ENCODE assay signal across 18 cellular contexts in the genomic region with DNA sequence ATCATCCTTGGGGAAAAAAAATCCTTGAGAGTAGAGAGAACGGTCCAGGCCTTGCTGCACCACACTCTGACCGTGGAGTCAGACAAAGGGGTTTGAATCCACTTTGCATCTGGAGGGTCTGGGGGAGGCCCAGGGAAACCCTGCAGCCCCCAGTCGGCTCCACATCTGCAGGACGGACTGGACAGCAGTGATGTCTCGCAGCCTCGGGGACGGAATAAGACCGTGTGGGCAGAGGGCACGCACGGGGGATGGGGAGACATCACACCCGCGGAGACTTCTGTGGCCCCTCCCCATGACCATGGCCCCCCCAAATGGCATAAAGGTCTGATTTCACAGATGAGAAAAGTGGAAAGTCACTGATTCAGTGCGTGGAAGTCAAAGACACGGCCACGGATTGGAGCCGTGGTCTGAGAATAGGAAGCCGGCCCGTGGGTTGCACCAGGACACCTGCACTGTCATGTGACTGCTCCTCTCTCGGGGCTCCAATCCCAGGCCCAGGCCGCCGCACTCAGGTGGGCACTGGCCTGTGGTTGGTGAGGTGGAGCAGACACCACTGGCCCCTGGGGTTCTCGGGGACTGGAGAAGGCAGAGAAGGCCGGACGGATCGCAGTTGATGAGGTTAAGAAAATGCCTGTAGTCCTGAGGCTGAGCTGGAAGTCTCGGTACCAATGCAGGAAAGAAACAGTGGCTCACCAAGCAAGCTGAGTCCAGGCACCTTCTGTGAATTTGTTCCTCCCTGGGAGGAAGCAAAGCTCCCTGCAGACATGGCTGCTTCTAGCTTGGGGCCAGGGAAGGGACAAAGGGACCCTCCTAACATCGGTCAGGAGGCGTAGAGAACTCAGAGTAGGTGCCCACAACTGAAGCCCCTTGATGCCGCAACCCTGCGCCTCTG.
A peak's percentile ranks its signal among the peaks of the same experiment; 100 is the strongest.
DNase-seq lines count a peak whose midpoint lies in the region; TF ChIP-seq lines count a peak whose summit lies in the region.
"Had no signal": no experiment of that assay in that cellular context is flagged by ENCODE, and none has a peak within 500 bp of the region (broad histone marks: within the 10 kb centered on the region; RNA-seq: fewer than 3 reads in every experiment).

No MANE protein-coding gene starts in this region.

- no peak overlapping the region for H3K4me3 ChIP-seq in BLaER1 treated with 17β-estradiol and CSF1 and Interleukin-3, amounts not matched to agents 10 nM and 100 nM
- no peak overlapping the region for H3K4me3 ChIP-seq in coronary artery
- no peak overlapping the region for H3K4me3 ChIP-seq in stomach
- no peak overlapping the region for H3K4me3 ChIP-seq in spleen

- H3K4me1 Mint-ChIP-seq in activated T-cell treated with anti-CD3 and anti-CD28 coated beads, Interleukin-2, amount 50 U/mL, for 24 hours (ENCODE audit: low read depth): peaks cover 9% of the 10 kb centered on the region

- H3K4me1 ChIP-seq in BLaER1 treated with 17β-estradiol and CSF1 and Interleukin-3, amounts not matched to agents 10 nM and 100 nM: peaks cover 13 to 52% (median 41%) of the 10 kb centered on the region in 10 experiments
- peaks cover 0 to 22% (median 11%) of the 10 kb centered on the region in 4 donors for H3K4me1 ChIP-seq in stomach
- H3K4me1 ChIP-seq in spleen: peaks cover 0 to 12% (median 6%) of the 10 kb centered on the region in 6 donors

- no peaks in the 10 kb centered on the region for H3K27me3 ChIP-seq in BLaER1 treated with 17β-estradiol and CSF1 and Interleukin-3, amounts not matched to agents 10 nM and 100 nM
- H3K27me3 ChIP-seq in stomach (peaks cover 0 to 3% (median 0%) of the 10 kb centered on the region in 3 donors), spleen (replicated peaks in 1 of 7) (no peaks in the 10 kb centered on the region)

- H3K27ac Mint-ChIP-seq in activated T-cell treated with anti-CD3 and anti-CD28 coated beads, Interleukin-2, amount 50 U/mL, for 24 hours: no peak overlapping the region
- H3K27ac Mint-ChIP-seq: CD14-positive monocyte had no signal

- peaks cover 0 to 23% (median 17%) of the 10 kb centered on the region in 11 experiments; a peak in 15 of 22 replicates for H3K9me3 ChIP-seq in BLaER1 treated with 17β-estradiol and CSF1 and Interleukin-3, amounts not matched to agents 10 nM and 100 nM (replicated peaks in 1 of 11)
- H3K9me3 ChIP-seq in stomach (no peaks in the 10 kb centered on the region), spleen (peaks cover 0 to 7% (median 0%) of the 10 kb centered on the region in 8 donors)

- peaks cover 0 to 70% (median 38%) of the 10 kb centered on the region in 11 experiments; a peak in 17 of 22 replicates for H4K20me1 ChIP-seq in BLaER1 treated with 17β-estradiol and CSF1 and Interleukin-3, amounts not matched to agents 10 nM and 100 nM

- no peaks in the 10 kb centered on the region for H3K9me3 Mint-ChIP-seq in activated T-cell treated with anti-CD3 and anti-CD28 coated beads, Interleukin-2, amount 50 U/mL, for 24 hours
- H3K9me3 Mint-ChIP-seq: IgD-negative memory B cell had no signal

- H3K36me3 Mint-ChIP-seq in activated T-cell treated with anti-CD3 and anti-CD28 coated beads, Interleukin-2, amount 50 U/mL, for 24 hours (ENCODE audit: low read depth): peaks cover 13% of the 10 kb centered on the region
- H3K36me3 Mint-ChIP-seq: CD14-positive monocyte, IgD-negative memory B cell had no signal

- WGBS in stomach, 5 donors: 92 to 94% (median 93%) methylated on average over 29 to 30 of the region's 30 CpGs
- WGBS in spleen, 5 donors: 86 to 94% (median 89%) methylated on average over 30 of the region's 30 CpGs

- TF ChIP-seq POLR2A in stomach (IDR thresholded peaks at IDR 0.05) (no peak), spleen (IDR thresholded peaks at IDR 0.05) (no peak)

- peak; percentile 25 for DNase-seq in activated T-cell treated with anti-CD3 and anti-CD28 coated beads, Interleukin-2, amount 50 U/mL, for 24 hours
- DNase-seq in activated T-cell treated with anti-CD3 and anti-CD28 coated beads for 4 hours (no peak), coronary artery (ENCODE audit: low spot score) (peak; percentile 59), stomach (peak; percentile 23), Ammon's horn (ENCODE audit: low spot score) (no peak), spleen (no peak), COR-L47 (lab: John Stamatoyannopoulos, UW) (no peak)
- DNase-seq: 8988T, DMS53, EL, NCI-H1694, NCI-H2081, NCI-H446, NCI-H526, SHP77 had no signal

- H3K27me3 Mint-ChIP-seq in activated T-cell treated with anti-CD3 and anti-CD28 coated beads, Interleukin-2, amount 50 U/mL, for 24 hours: no peaks in the 10 kb centered on the region
- H3K27me3 Mint-ChIP-seq: IgD-negative memory B cell had no signal

- no peak for TF ChIP-seq EP300 in stomach (IDR thresholded peaks at IDR 0.05)

- H3K27ac ChIP-seq in BLaER1 treated with 17β-estradiol and CSF1 and Interleukin-3, amounts not matched to agents 10 nM and 100 nM: no peak overlapping the region
- H3K27ac ChIP-seq in coronary artery (no peak overlapping the region), stomach (no peak overlapping the region), spleen (no peak overlapping the region)

- H3K4me2 ChIP-seq in BLaER1 treated with 17β-estradiol and CSF1 and Interleukin-3, amounts not matched to agents 10 nM and 100 nM: peak overlapping the region in 8 of 11 experiments; percentile 2 to 57 (median 30); a peak in 13 of 22 replicates

- TF ChIP-seq CTCF in coronary artery (IDR thresholded peaks at IDR 0.05): no peak
- TF ChIP-seq CTCF in stomach (IDR thresholded peaks at IDR 0.05): no peak
- TF ChIP-seq CTCF in spleen (IDR thresholded peaks at IDR 0.05 in 8 of 11, conservative IDR thresholded peaks at IDR 0.05 in 3 of 11): no peak

- intact Hi-C loops in stomach (cut with DNase I; ENCODE audit: low total_unique reads) (no loop called here), spleen (cut with DNase I; ENCODE audit: low total_unique reads) (no loop called here)

- no peak overlapping the region for H3K9ac ChIP-seq in BLaER1 treated with 17β-estradiol and CSF1 and Interleukin-3, amounts not matched to agents 10 nM and 100 nM

- no peak overlapping the region for H3K4me3 Mint-ChIP-seq in activated T-cell treated with anti-CD3 and anti-CD28 coated beads, Interleukin-2, amount 50 U/mL, for 24 hours
- H3K4me3 Mint-ChIP-seq: CD14-positive monocyte, IgD-negative memory B cell had no signal

- H3K36me3 ChIP-seq in BLaER1 treated with 17β-estradiol and CSF1 and Interleukin-3, amounts not matched to agents 10 nM and 100 nM: peaks cover 0 to 59% (median 43%) of the 10 kb centered on the region in 11 experiments; a peak in 18 of 22 replicates
- H3K36me3 ChIP-seq in stomach (no peaks in the 10 kb centered on the region), spleen (peaks cover 0 to 5% (median 0%) of the 10 kb centered on the region in 6 donors)

Comparison
In these comparisons a context has a peak if more than half of its experiments do, and no peak if none do; other contexts are left out.
1. DNase-seq: peak in activated T-cell treated with anti-CD3 and anti-CD28 coated beads, Interleukin-2, amount 50 U/mL, for 24 hours (single experiment), coronary artery (single experiment) and stomach (single experiment); none in activated T-cell treated with anti-CD3 and anti-CD28 coated beads for 4 hours (single experiment), Ammon's horn (single experiment), spleen (single experiment) and COR-L47 (single experiment).